Comparison of ENCODE assay signal across 15 cellular contexts in genomic region chr19:50435221-50435620, GRCh38. TPM values are rescaled to one million over a fixed set of nuclear protein-coding genes. Genes with fewer than 3 reads are reported as not detected.
DNase-seq lines count a peak whose midpoint lies in the region; ATAC-seq, FAIRE-seq and TF ChIP-seq lines count a peak whose summit lies in the region.
"Had no signal": no experiment of that assay in that cellular context is flagged by ENCODE, and none has a peak within 500 bp of the region (broad histone marks: within the 10 kb centered on the region; RNA-seq: fewer than 3 reads in every experiment).

No MANE protein-coding gene starts in this region.

- TF ChIP-seq CTCF in K562 (IDR thresholded peaks at IDR 0.05 in 2 of 3, conservative IDR thresholded peaks at IDR 0.05 in 1 of 3; ENCODE audit: insufficient read depth in 2 of 3, low read depth in 1 of 3, low read length in 3 of 3) = no peak
- TF ChIP-seq CTCF in WTC11 (IDR thresholded peaks at IDR 0.05) = no peak

- H4K20me1 ChIP-seq in BLaER1 treated with 17β-estradiol and CSF1 and Interleukin-3, amounts not matched to agents 10 nM and 100 nM = peaks cover 0 to 8% (median 0%) of the 10 kb centered on the region in 11 experiments; a peak in 2 of 22 replicates
- H4K20me1 ChIP-seq in K562 (replicated peaks; ENCODE audit: control insufficient read depth, insufficient read depth, low read length) = no peaks in the 10 kb centered on the region

- CTCF ChIA-PET in K562 (lab: Yijun Ruan, JAX; ENCODE audit: low intra/inter-chr PET ratio) = no interaction called here
- CTCF ChIA-PET in WTC11 (lab: Charles Lee) = interaction anchor here (0.5 to 1.0 kb wide), 2 partner anchors 20 to 31 kb away, joined by 3 to 7 read pairs; no protein-coding TSS in a partner anchor

- FAIRE-seq in K562 (lab: Jason Lieb, UNC) = no peak

- H3K27ac ChIP-seq in BLaER1 treated with 17β-estradiol and CSF1 and Interleukin-3, amounts not matched to agents 10 nM and 100 nM = peak overlapping the region in 9 of 11 experiments; percentile 10 to 87 (median 78); a peak in 15 of 22 replicates
- no peak overlapping the region for H3K27ac ChIP-seq in K562 (ENCODE audit: extremely low read depth, low read depth, low read length)
- H3K27ac ChIP-seq in skeletal muscle tissue (ENCODE audit: low read depth, low read length) = peak overlapping the region; percentile 58
- H3K27ac ChIP-seq: GM23248 had no signal

- H3K27me3 Mint-ChIP-seq in naive B cell = no peaks in the 10 kb centered on the region
- H3K27me3 Mint-ChIP-seq in WTC11 (ENCODE audit: low read depth) = peaks cover 29% of the 10 kb centered on the region
- H3K27me3 Mint-ChIP-seq: IgD-negative memory B cell had no signal

- H3K4me1 Mint-ChIP-seq in naive B cell (peaks cover 62 to 81% (median 73%) of the 10 kb centered on the region in 3 donors), WTC11 (peaks cover 25% of the 10 kb centered on the region)

- TF ChIP-seq POLR2A in K562 (conservative IDR thresholded peaks at IDR 0.05) = no peak

- 39% methylated on average over 15 of the region's 17 CpGs for WGBS in K562 (ENCODE audit: insufficient coverage, low coverage, missing lambda C conversion rate)

- TF ChIP-seq RAD21 in K562 (CRISPR knock-in tag; conservative IDR thresholded peaks at IDR 0.05 in 1 of 2, IDR thresholded peaks at IDR 0.05 in 1 of 2) = no peak

- H3K27ac Mint-ChIP-seq in naive B cell (peak overlapping the region in 3 of 6 donors; percentile 43 to 97 (median 49)), WTC11 (no peak overlapping the region)

- H3K9me3 Mint-ChIP-seq in naive B cell (peaks cover 0 to 5% (median 0%) of the 10 kb centered on the region in 7 donors), WTC11 (no peaks in the 10 kb centered on the region)
- H3K9me3 Mint-ChIP-seq: IgD-negative memory B cell had no signal

- no peaks in the 10 kb centered on the region for H3K9me1 ChIP-seq in K562 (ENCODE audit: control insufficient read depth, insufficient read depth, low read length)

- intact Hi-C loops in K562 (cut with micrococcal nuclease) = no loop called here

- H3K36me3 Mint-ChIP-seq in naive B cell (peaks cover 0 to 20% of the 10 kb centered on the region in 2 donors), WTC11 (no peaks in the 10 kb centered on the region)
- H3K36me3 Mint-ChIP-seq: IgD-negative memory B cell had no signal

- peaks cover 0 to 23% (median 0%) of the 10 kb centered on the region in 11 experiments; a peak in 3 of 22 replicates for H3K27me3 ChIP-seq in BLaER1 treated with 17β-estradiol and CSF1 and Interleukin-3, amounts not matched to agents 10 nM and 100 nM
- peaks cover 0 to 30% of the 10 kb centered on the region in 2 experiments; a peak in 3 of 5 replicates for H3K27me3 ChIP-seq in K562 (ENCODE audit: control insufficient read depth in 2 of 2, insufficient read depth in 2 of 2, low read length in 2 of 2)
- H3K27me3 ChIP-seq in skeletal muscle tissue (ENCODE audit: control insufficient read depth in 3 of 3, insufficient read depth in 3 of 3, low read length in 3 of 3) = peaks cover 4 to 25% (median 5%) of the 10 kb centered on the region in 3 donors

- DNase-seq in K562 (ENCODE audit: extremely low read depth in 1 of 4, low spot score in 3 of 4) (no peak), naive B cell (no peak), WTC11 (ENCODE audit: low spot score) (no peak)
- DNase-seq: ACHN, DMS53, GM23248, H7 had no signal

- BruUV-seq in K562 (replicated peaks; lab: Mats Ljungman, UMichigan) = no TSS peak

- peak overlapping the region in 7 of 8 donors; percentile 38 to 95 (median 86) for H3K4me3 Mint-ChIP-seq in naive B cell
- H3K4me3 Mint-ChIP-seq in WTC11 = no peak overlapping the region

- in situ Hi-C loops in K562 (cut with MboI) = no loop called here

- H3K9ac ChIP-seq in BLaER1 treated with 17β-estradiol and CSF1 and Interleukin-3, amounts not matched to agents 10 nM and 100 nM = peak overlapping the region in 9 of 11 experiments; percentile 31 to 82 (median 62); a peak in 14 of 22 replicates
- H3K9ac ChIP-seq in K562 (ENCODE audit: insufficient read depth in 1 of 2, low read depth in 2 of 2, low read length in 2 of 2) (peak overlapping the region in 1 of 2 experiments; percentile 32; a peak in 2 of 4 replicates), skeletal muscle tissue (ENCODE audit: low read depth in 1 of 3, low read length in 3 of 3) (peak overlapping the region; percentile 43 to 62 (median 53))
- H3K9ac ChIP-seq: GM23248 had no signal

- ATAC-seq in K562 = no peak
- no peak for ATAC-seq in naive B cell (ENCODE audit: low read depth in 2 of 2)
- ATAC-seq in GM21717 (IDR thresholded peaks at IDR 0.05; ENCODE audit: unreplicated experiment) = no peak
- ATAC-seq in WTC11 = no peak
- ATAC-seq in HG03097 (IDR thresholded peaks at IDR 0.05; ENCODE audit: low FRiP score, unreplicated experiment) = no peak

- peak overlapping the region; percentile 2 to 99 (median 93); a peak in 21 of 22 replicates for H3K4me2 ChIP-seq in BLaER1 treated with 17β-estradiol and CSF1 and Interleukin-3, amounts not matched to agents 10 nM and 100 nM
- no peak overlapping the region for H3K4me2 ChIP-seq in K562 (ENCODE audit: insufficient read depth, low read length)

- H3K4me1 ChIP-seq in BLaER1 treated with 17β-estradiol and CSF1 and Interleukin-3, amounts not matched to agents 10 nM and 100 nM = peaks cover 43 to 64% (median 57%) of the 10 kb centered on the region in 10 experiments
- H3K4me1 ChIP-seq in K562 (replicated peaks in 1 of 2; ENCODE audit: control insufficient read depth in 2 of 2, insufficient read depth in 2 of 2, low read length in 2 of 2) (peaks cover 12 to 42% of the 10 kb centered on the region in 2 experiments; a peak in 4 of 5 replicates), skeletal muscle tissue (ENCODE audit: control insufficient read depth in 3 of 3, insufficient read depth in 3 of 3, low read length in 3 of 3) (peaks cover 17 to 41% (median 31%) of the 10 kb centered on the region in 3 donors)

- POLR2A ChIA-PET in K562 (lab: Yijun Ruan, JAX) (no interaction called here), WTC11 (lab: Charles Lee) (no interaction called here)

- no peaks in the 10 kb centered on the region for H3K36me3 ChIP-seq in BLaER1 treated with 17β-estradiol and CSF1 and Interleukin-3, amounts not matched to agents 10 nM and 100 nM
- no peaks in the 10 kb centered on the region for H3K36me3 ChIP-seq in K562 (ENCODE audit: control insufficient read depth, insufficient read depth, low read length)
- H3K36me3 ChIP-seq in skeletal muscle tissue (ENCODE audit: control insufficient read depth in 3 of 3, insufficient read depth in 3 of 3, low read length in 3 of 3) = peaks cover 2 to 35% (median 27%) of the 10 kb centered on the region in 3 donors

- H3K4me3 ChIP-seq in BLaER1 treated with 17β-estradiol and CSF1 and Interleukin-3, amounts not matched to agents 10 nM and 100 nM = peak overlapping the region in 4 of 10 experiments; percentile 3 to 48 (median 35); a peak in 5 of 20 replicates
- no peak overlapping the region for H3K4me3 ChIP-seq in K562
- H3K4me3 ChIP-seq in skeletal muscle tissue (ENCODE audit: low read length in 3 of 3) = peak overlapping the region in 2 of 3 donors; percentile 13 to 58
- H3K4me3 ChIP-seq: GM23248 had no signal

- no peaks in the 10 kb centered on the region for H3K79me2 ChIP-seq in K562 (ENCODE audit: control insufficient read depth, insufficient read depth, low read length)

- H2AFZ ChIP-seq in K562 (ENCODE audit: low read depth, low read length) = no peak overlapping the region
- H2AFZ ChIP-seq: GM23248 had no signal

- no peaks in the 10 kb centered on the region for H3K9me3 ChIP-seq in BLaER1 treated with 17β-estradiol and CSF1 and Interleukin-3, amounts not matched to agents 10 nM and 100 nM (replicated peaks in 1 of 11)
- H3K9me3 ChIP-seq in K562 (replicated peaks; ENCODE audit: control insufficient read depth, insufficient read depth, low read depth, low read length) = no peaks in the 10 kb centered on the region
- H3K9me3 ChIP-seq in skeletal muscle tissue (ENCODE audit: control insufficient read depth in 3 of 3, low read length in 3 of 3) = no peaks in the 10 kb centered on the region

- TF ChIP-seq EP300 in K562 (IDR thresholded peaks at IDR 0.05; ENCODE audit: low read length) = no peak

RNA-seq across cellular contexts. Expression of gene MYBPC2, which starts 2.5 kb away (rescaled TPM):
- 0.30 and 0.67 TPM in 2 replicates for total RNA-seq in K562 (2011; cell fraction: chromatin; rRNA removed; ENCODE audit: low replicate concordance)
- not detected in 2 replicates for total RNA-seq in K562 (2011; cell fraction: nucleolus; rRNA removed)
- not detected in 2 replicates for total RNA-seq in K562 (2011; cell fraction: nucleoplasm; rRNA removed)
- total RNA-seq in K562 (2014; rRNA removed) = not detected in 2 replicates
- not detected in 2 replicates for total RNA-seq in K562 (2014; rRNA removed; fragmentation: Illumina TruSeq; extraction: Trizol)
- total RNA-seq in K562 (2015; rRNA removed; fragmentation: Illumina TruSeq; extraction: Trizol) = not detected in 2 replicates
- total RNA-seq in K562 (2021) = 0.04 TPM in 1 of 2 replicates, not detected in the other
- polyA plus RNA-seq in K562 (2011; rRNA removed) = 0.14 and 0.19 TPM in 2 replicates
- polyA plus RNA-seq in K562 (2011; cell fraction: cytosol; rRNA removed) = 0.06 and 0.07 TPM in 2 replicates
- polyA plus RNA-seq in K562 (2011; cell fraction: nucleus; rRNA removed) = 0.31 and 0.60 TPM in 2 replicates
- 0.01 TPM in 1 of 2 replicates, not detected in the other for polyA plus RNA-seq in K562 (2012)
- polyA plus RNA-seq in K562 (2014; fragmentation: Illumina TruSeq; extraction: Trizol) = not detected in 2 replicates
- not detected for polyA plus RNA-seq in K562 (2014; fragmentation: Nextera tagmentation; extraction: Ambion mirVana)
- 0.01 TPM in 1 of 2 replicates, not detected in the other for polyA plus RNA-seq in K562 (2014; rRNA removed)
- 0.06 TPM in 1 of 2 replicates, not detected in the other for polyA minus RNA-seq in K562 (2011; rRNA and poly(A)+ RNA removed)
- polyA minus RNA-seq in K562 (2011; cell fraction: cytosol; rRNA and poly(A)+ RNA removed) = not detected in 2 replicates
- 0.22 TPM in 1 of 2 replicates, not detected in the other for polyA minus RNA-seq in K562 (2011; cell fraction: nucleus; rRNA and poly(A)+ RNA removed)
- 1 to 10 TPM in 3 of 6 donors, under 1 TPM in 2, not detected in 1; 0.44 to 6.6 (median 1.2) TPM for polyA plus RNA-seq in naive B cell (ENCODE audit: low read depth in 6 of 6)
- 119 TPM for total RNA-seq in skeletal muscle tissue
- total RNA-seq in WTC11 (2021) = 2.6 to 5.4 TPM (median 5.0 TPM) in 3 replicates
- total RNA-seq: A172, Daoy, GM23248, HT1080 had no signal
- polyA plus RNA-seq: GM23248 had no signal

RNA-seq across cellular contexts. Expression of gene SPIB, which starts 16.5 kb away (rescaled TPM):
- total RNA-seq in K562 (2011; cell fraction: chromatin; rRNA removed; ENCODE audit: low replicate concordance) = 2.3 and 8.3 TPM in 2 replicates
- 4.6 and 5.2 TPM in 2 replicates for total RNA-seq in K562 (2011; cell fraction: nucleolus; rRNA removed)
- total RNA-seq in K562 (2011; cell fraction: nucleoplasm; rRNA removed) = 3.9 and 4.4 TPM in 2 replicates
- total RNA-seq in K562 (2014; rRNA removed) = 0.33 and 0.45 TPM in 2 replicates
- 0.22 and 0.25 TPM in 2 replicates for total RNA-seq in K562 (2014; rRNA removed; fragmentation: Illumina TruSeq; extraction: Trizol)
- total RNA-seq in K562 (2015; rRNA removed; fragmentation: Illumina TruSeq; extraction: Trizol) = 0.40 and 0.45 TPM in 2 replicates
- 1.0 and 1.3 TPM in 2 replicates for total RNA-seq in K562 (2021)
- polyA plus RNA-seq in K562 (2011; rRNA removed) = 0.46 and 0.60 TPM in 2 replicates
- 0.41 and 0.94 TPM in 2 replicates for polyA plus RNA-seq in K562 (2011; cell fraction: cytosol; rRNA removed)
- 2.5 and 7.6 TPM in 2 replicates for polyA plus RNA-seq in K562 (2011; cell fraction: nucleus; rRNA removed)
- polyA plus RNA-seq in K562 (2012) = 0.53 and 1.1 TPM in 2 replicates
- polyA plus RNA-seq in K562 (2014; fragmentation: Illumina TruSeq; extraction: Trizol) = 0.24 and 0.76 TPM in 2 replicates
- polyA plus RNA-seq in K562 (2014; fragmentation: Nextera tagmentation; extraction: Ambion mirVana) = under 1 TPM in 1 of 2 experiments, not detected in 1; 0.06 TPM
- 0.53 and 0.92 TPM in 2 replicates for polyA plus RNA-seq in K562 (2014; rRNA removed)
- 0.06 and 0.07 TPM in 2 replicates for polyA minus RNA-seq in K562 (2011; rRNA and poly(A)+ RNA removed)
- polyA minus RNA-seq in K562 (2011; cell fraction: cytosol; rRNA and poly(A)+ RNA removed) = not detected in 2 replicates
- polyA minus RNA-seq in K562 (2011; cell fraction: nucleus; rRNA and poly(A)+ RNA removed) = 0.33 and 0.94 TPM in 2 replicates
- polyA plus RNA-seq in naive B cell (ENCODE audit: low read depth in 6 of 6) = 100 to 1,000 TPM; 218 to 343 (median 286) TPM
- under 0.01 TPM for total RNA-seq in skeletal muscle tissue
- 3.1 to 4.7 TPM (median 3.7 TPM) in 3 replicates for total RNA-seq in WTC11 (2021)
- total RNA-seq: Daoy, GM23248 had no signal
- polyA plus RNA-seq: GM23248 had no signal

RNA-seq across cellular contexts. Expression of gene EMC10, which starts 41.1 kb away (rescaled TPM):
- total RNA-seq in K562 (2011; cell fraction: chromatin; rRNA removed; ENCODE audit: low replicate concordance) = 22.6 and 40.4 TPM in 2 replicates
- total RNA-seq in K562 (2011; cell fraction: nucleolus; rRNA removed) = 43.2 and 45.7 TPM in 2 replicates
- 27.7 and 40.1 TPM in 2 replicates for total RNA-seq in K562 (2011; cell fraction: nucleoplasm; rRNA removed)
- total RNA-seq in K562 (2014; rRNA removed) (40.4 and 48.9 TPM in 2 replicates), K562 (2014; rRNA removed; fragmentation: Illumina TruSeq; extraction: Trizol) (6.1 and 7.4 TPM in 2 replicates), K562 (2015; rRNA removed; fragmentation: Illumina TruSeq; extraction: Trizol) (25.2 and 25.8 TPM in 2 replicates), K562 (2021) (42.5 and 46.0 TPM in 2 replicates), skeletal muscle tissue (29.2 TPM), WTC11 (2021) (114 to 120 TPM (median 114 TPM) in 3 replicates)
- polyA plus RNA-seq in K562 (2011; rRNA removed) (12.4 and 13.7 TPM in 2 replicates), K562 (2014; fragmentation: Illumina TruSeq; extraction: Trizol) (13.1 and 27.3 TPM in 2 replicates), K562 (2014; fragmentation: Nextera tagmentation; extraction: Ambion mirVana) (1 to 10 TPM; 1.4 to 2.9 TPM), K562 (2014; rRNA removed) (34.5 and 38.2 TPM in 2 replicates), naive B cell (ENCODE audit: low read depth in 6 of 6) (10 to 100 TPM in 1 of 6 donors, 1 to 10 TPM in 5; 7.0 to 11.9 (median 8.6) TPM)
- polyA plus RNA-seq in K562 (2011; cell fraction: cytosol; rRNA removed) = 18.3 and 54.3 TPM in 2 replicates
- 13.8 and 24.8 TPM in 2 replicates for polyA plus RNA-seq in K562 (2011; cell fraction: nucleus; rRNA removed)
- polyA plus RNA-seq in K562 (2012) = 37.9 TPM in 2 replicates
- 1.9 and 3.7 TPM in 2 replicates for polyA minus RNA-seq in K562 (2011; rRNA and poly(A)+ RNA removed)
- polyA minus RNA-seq in K562 (2011; cell fraction: cytosol; rRNA and poly(A)+ RNA removed) = 14.7 and 15.0 TPM in 2 replicates
- polyA minus RNA-seq in K562 (2011; cell fraction: nucleus; rRNA and poly(A)+ RNA removed) = 6.4 and 6.7 TPM in 2 replicates

RNA-seq across cellular contexts. Expression of gene GARIN5A, which starts 41.4 kb away (rescaled TPM):
- total RNA-seq in K562 (2011; cell fraction: chromatin; rRNA removed; ENCODE audit: low replicate concordance) = 0.49 TPM in 1 of 2 replicates, not detected in the other
- total RNA-seq in K562 (2011; cell fraction: nucleolus; rRNA removed) = 0.39 TPM in 1 of 2 replicates, not detected in the other
- total RNA-seq in K562 (2011; cell fraction: nucleoplasm; rRNA removed) = not detected in 2 replicates
- total RNA-seq in K562 (2014; rRNA removed) = 0.23 and 0.33 TPM in 2 replicates
- not detected in 2 replicates for total RNA-seq in K562 (2014; rRNA removed; fragmentation: Illumina TruSeq; extraction: Trizol)
- total RNA-seq in K562 (2015; rRNA removed; fragmentation: Illumina TruSeq; extraction: Trizol) = 0.47 TPM in 1 of 2 replicates, not detected in the other
- 0.31 and 0.82 TPM in 2 replicates for total RNA-seq in K562 (2021)
- 0.10 and 0.26 TPM in 2 replicates for polyA plus RNA-seq in K562 (2011; rRNA removed)
- polyA plus RNA-seq in K562 (2011; cell fraction: cytosol; rRNA removed) = 0.59 and 0.78 TPM in 2 replicates
- polyA plus RNA-seq in K562 (2011; cell fraction: nucleus; rRNA removed) = 0.22 and 0.38 TPM in 2 replicates
- 0.49 and 0.83 TPM in 2 replicates for polyA plus RNA-seq in K562 (2012)
- 0.57 and 0.59 TPM in 2 replicates for polyA plus RNA-seq in K562 (2014; fragmentation: Illumina TruSeq; extraction: Trizol)
- under 1 TPM in 1 of 2 experiments, not detected in 1; 0.13 TPM for polyA plus RNA-seq in K562 (2014; fragmentation: Nextera tagmentation; extraction: Ambion mirVana)
- 0.16 and 0.17 TPM in 2 replicates for polyA plus RNA-seq in K562 (2014; rRNA removed)
- not detected in 2 replicates for polyA minus RNA-seq in K562 (2011; rRNA and poly(A)+ RNA removed)
- polyA minus RNA-seq in K562 (2011; cell fraction: cytosol; rRNA and poly(A)+ RNA removed) = 1.4 TPM in 1 of 2 replicates, not detected in the other
- 0.27 TPM in 1 of 2 replicates, not detected in the other for polyA minus RNA-seq in K562 (2011; cell fraction: nucleus; rRNA and poly(A)+ RNA removed)
- polyA plus RNA-seq in naive B cell (ENCODE audit: low read depth in 6 of 6) = 1 to 10 TPM in 1 of 6 donors, under 1 TPM in 4, not detected in 1; 0.38 to 2.2 (median 0.50) TPM
- 0.52 TPM for total RNA-seq in skeletal muscle tissue
- 8.2 to 17.1 TPM (median 15.3 TPM) in 3 replicates for total RNA-seq in WTC11 (2021)
- total RNA-seq: GM23248 had no signal

RNA-seq across cellular contexts. Expression of gene POLD1, which starts 51.1 kb away (rescaled TPM):
- 79.9 and 373 TPM in 2 replicates for total RNA-seq in K562 (2011; cell fraction: chromatin; rRNA removed; ENCODE audit: low replicate concordance)
- total RNA-seq in K562 (2011; cell fraction: nucleolus; rRNA removed) = 460 and 477 TPM in 2 replicates
- 147 and 179 TPM in 2 replicates for total RNA-seq in K562 (2011; cell fraction: nucleoplasm; rRNA removed)
- total RNA-seq in K562 (2014; rRNA removed) (258 and 338 TPM in 2 replicates), K562 (2014; rRNA removed; fragmentation: Illumina TruSeq; extraction: Trizol) (15.3 and 28.3 TPM in 2 replicates), K562 (2015; rRNA removed; fragmentation: Illumina TruSeq; extraction: Trizol) (89.4 and 95.2 TPM in 2 replicates), K562 (2021) (296 and 312 TPM in 2 replicates), skeletal muscle tissue (19.8 TPM), WTC11 (2021) (163 to 179 TPM (median 178 TPM) in 3 replicates)
- polyA plus RNA-seq in K562 (2011; rRNA removed) (45.2 and 88.6 TPM in 2 replicates), K562 (2014; fragmentation: Illumina TruSeq; extraction: Trizol) (47.8 and 97.9 TPM in 2 replicates), K562 (2014; fragmentation: Nextera tagmentation; extraction: Ambion mirVana) (1 to 10 TPM; 1.3 to 6.4 TPM), K562 (2014; rRNA removed) (161 and 163 TPM in 2 replicates), naive B cell (ENCODE audit: low read depth in 6 of 6) (10 to 100 TPM; 22.9 to 46.7 (median 32.1) TPM)
- polyA plus RNA-seq in K562 (2011; cell fraction: cytosol; rRNA removed) = 86.2 and 222 TPM in 2 replicates
- polyA plus RNA-seq in K562 (2011; cell fraction: nucleus; rRNA removed) = 460 and 607 TPM in 2 replicates
- 164 and 224 TPM in 2 replicates for polyA plus RNA-seq in K562 (2012)
- polyA minus RNA-seq in K562 (2011; rRNA and poly(A)+ RNA removed) = 33.3 and 52.7 TPM in 2 replicates
- 165 and 236 TPM in 2 replicates for polyA minus RNA-seq in K562 (2011; cell fraction: cytosol; rRNA and poly(A)+ RNA removed)
- 166 and 171 TPM in 2 replicates for polyA minus RNA-seq in K562 (2011; cell fraction: nucleus; rRNA and poly(A)+ RNA removed)

Comparison
In these comparisons a context has a peak if more than half of its experiments do, and no peak if none do; other contexts are left out.
1. RNA of gene MYBPC2, which starts 2.5 kb away (total RNA-seq): 119 TPM in skeletal muscle tissue (single experiment); 2.6 to 5.4 TPM in WTC11 and 0.04 to 0.67 TPM in K562; every median in the first group is over 10 times any median in the second.